Comparison of ENCODE assay signal across 8 cellular contexts in genomic region chr17:2395258-2396170, GRCh38. TPM values are rescaled to one million over a fixed set of nuclear protein-coding genes. Genes with fewer than 3 reads are reported as not detected.
DNase-seq lines count a peak whose midpoint lies in the region; ATAC-seq and TF ChIP-seq lines count a peak whose summit lies in the region.

No MANE protein-coding gene starts in this region.

- peak overlapping the region; percentile 98 to 100 (median 99) for H3K27ac Mint-ChIP-seq in CD14-positive monocyte

- TF ChIP-seq CTCF in CD14-positive monocyte (IDR thresholded peaks at IDR 0.05): peak; percentile 23
- TF ChIP-seq CTCF in mucosa of descending colon (IDR thresholded peaks at IDR 0.05): no peak

- no peaks in the 10 kb centered on the region for H3K36me3 ChIP-seq in mucosa of descending colon (ENCODE audit: low read depth)

- no peaks in the 10 kb centered on the region for H3K9me3 ChIP-seq in mucosa of descending colon

- peaks cover 0 to 4% (median 0%) of the 10 kb centered on the region in 3 donors for H3K27me3 Mint-ChIP-seq in CD14-positive monocyte (ENCODE audit: low read depth in 3 of 3)

- H3K4me1 Mint-ChIP-seq in CD14-positive monocyte: peaks cover 57% of the 10 kb centered on the region

- H3K36me3 Mint-ChIP-seq in CD14-positive monocyte: peaks cover 33 to 35% of the 10 kb centered on the region in 2 donors

- peak overlapping the region; percentile 94 for H3K27ac ChIP-seq in cingulate gyrus (ENCODE audit: low read depth, low read length)

- DNase-seq in CD14-positive monocyte (ENCODE audit: low spot score) (peak; percentile 89), M059J (ENCODE audit: low read depth) (peak; percentile 27), mucosa of descending colon (peak; percentile 63 to 77 (median 64)), T-helper 9 cell (no peak), epidermal melanocyte (ENCODE audit: insufficient read length, low spot score) (no peak), NCI-H524 (lab: John Stamatoyannopoulos, UW) (no peak)

- peaks cover 54% of the 10 kb centered on the region for H3K4me1 ChIP-seq in mucosa of descending colon (ENCODE audit: low read depth)

- peaks cover 0 to 3% (median 0%) of the 10 kb centered on the region in 7 donors for H3K9me3 Mint-ChIP-seq in CD14-positive monocyte

- no peak overlapping the region for H3K4me3 ChIP-seq in mucosa of descending colon

- peak; percentile 1 for ATAC-seq in mucosa of descending colon
- no peak for ATAC-seq in HG02970 (IDR thresholded peaks at IDR 0.05; ENCODE audit: low FRiP score, unreplicated experiment)

- peak overlapping the region; percentile 88 for H3K4me3 Mint-ChIP-seq in CD14-positive monocyte

- intact Hi-C loops in CD14-positive monocyte (cut with micrococcal nuclease): loop anchor here in 1 of 2 donors (10.0 kb wide), 1 partner anchor 751 kb away; the partner anchor contains the start of genes RILP and SCARF1
- intact Hi-C loops in mucosa of descending colon (cut with DNase I, micrococcal nuclease): no loop called here

RNA-seq across cellular contexts. Expression of gene MNT, which starts 5.3 kb away (rescaled TPM):
- polyA plus RNA-seq in CD14-positive monocyte: 1 to 10 TPM in 1 of 2 donors, under 1 TPM in 1; 0.28 to 1.3 TPM
- 1.5 and 3.2 TPM in 2 replicates for total RNA-seq in M059J (2014; rRNA removed; shearing (Covaris generic))
- total RNA-seq in mucosa of descending colon: 10 to 100 TPM; 22.8 to 39.1 (median 25.2) TPM

RNA-seq across cellular contexts. Expression of gene SGSM2, which starts 58.2 kb away (rescaled TPM):
- 1 to 10 TPM; 3.0 to 3.5 TPM for polyA plus RNA-seq in CD14-positive monocyte
- 13.9 and 23.0 TPM in 2 replicates for total RNA-seq in M059J (2014; rRNA removed; shearing (Covaris generic))
- total RNA-seq in mucosa of descending colon: 10 to 100 TPM; 29.1 to 57.9 (median 30.2) TPM

RNA-seq across cellular contexts. Expression of gene TSR1, which starts 59.3 kb away (rescaled TPM):
- 1 to 10 TPM; 8.1 to 9.3 TPM for polyA plus RNA-seq in CD14-positive monocyte
- total RNA-seq in M059J (2014; rRNA removed; shearing (Covaris generic)): 50.8 and 66.1 TPM in 2 replicates
- 10 to 100 TPM; 13.6 to 23.4 (median 15.4) TPM for total RNA-seq in mucosa of descending colon

Comparison
In these comparisons a context has a peak if more than half of its experiments do, and no peak if none do; other contexts are left out.
1. DNase-seq: peak in CD14-positive monocyte (single experiment), M059J (single experiment) and mucosa of descending colon (3 of 3); none in T-helper 9 cell (single experiment), epidermal melanocyte (single experiment) and NCI-H524 (0 of 2).